In the genomic region with DNA sequence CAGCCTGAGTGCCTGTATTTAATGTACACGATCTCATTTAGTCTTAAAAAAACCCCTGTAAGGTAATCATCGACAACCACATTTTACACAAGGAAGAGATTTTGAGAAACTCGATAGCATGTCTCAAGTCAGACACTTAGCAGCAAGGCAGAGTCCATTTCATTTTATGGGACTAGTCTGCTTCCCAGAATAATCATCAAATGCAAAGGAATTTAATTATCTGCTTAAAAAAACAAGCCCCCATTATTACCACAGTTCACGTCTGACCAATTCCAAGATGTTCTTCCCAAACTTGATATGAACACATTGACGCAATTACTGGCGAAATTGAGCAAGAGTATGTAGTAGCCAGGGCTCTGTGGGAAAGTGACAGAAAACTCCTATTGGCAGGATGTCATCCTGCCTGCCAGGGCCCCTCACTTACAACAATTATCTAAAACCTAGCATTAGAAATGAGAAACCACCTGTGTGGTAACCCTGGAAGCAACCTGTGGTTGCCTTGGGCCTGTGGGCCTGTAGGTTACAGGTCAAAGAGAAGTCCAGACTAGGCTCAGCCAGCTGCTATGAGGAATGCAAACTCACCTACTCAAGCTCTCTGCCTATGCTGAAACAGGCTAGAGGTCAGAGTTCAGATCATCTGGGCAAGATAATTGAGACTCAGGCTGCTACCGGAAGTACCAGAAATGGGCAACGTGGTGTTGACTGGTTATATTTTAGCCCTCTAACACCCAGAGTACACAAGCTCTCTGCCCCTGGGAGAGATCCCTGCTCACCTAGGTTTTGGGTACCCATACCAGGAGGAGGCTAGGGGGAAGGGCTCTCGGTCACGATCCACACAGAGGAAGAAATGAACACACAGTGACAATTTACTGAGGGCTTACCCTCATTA, we compare ENCODE assay signal across 8 cellular contexts. TPM values are rescaled to one million over a fixed set of nuclear protein-coding genes. Genes with fewer than 3 reads are reported as not detected.
A peak's percentile ranks its signal among the peaks of the same experiment; 100 is the strongest.
DNase-seq lines count a peak whose midpoint lies in the region; ATAC-seq and TF ChIP-seq lines count a peak whose summit lies in the region.

No MANE protein-coding gene starts in this region.

- no peak for TF ChIP-seq CTCF in CD8-positive, alpha-beta T cell (IDR thresholded peaks at IDR 0.05)
- TF ChIP-seq CTCF in parathyroid adenoma (IDR thresholded peaks at IDR 0.05), result no peak

- intact Hi-C loops in CD8-positive, alpha-beta T cell (cut with DNase I, micrococcal nuclease), result loop anchor here (2.0 to 10.0 kb wide), 5 partner anchors 33 to 611 kb away; a partner anchor contains a TSS

- peak overlapping the region; percentile 96 for H3K4me3 ChIP-seq in CD8-positive, alpha-beta T cell (ENCODE audit: low read depth, low read length)
- H3K4me3 ChIP-seq in parathyroid adenoma (ENCODE audit: low read depth, low read length), result peak overlapping the region; percentile 93

- peaks cover 29% of the 10 kb centered on the region for H3K79me2 ChIP-seq in parathyroid adenoma

- H3K9me3 ChIP-seq in CD8-positive, alpha-beta T cell (ENCODE audit: low read length), result no peaks in the 10 kb centered on the region
- no peaks in the 10 kb centered on the region for H3K9me3 ChIP-seq in parathyroid adenoma (ENCODE audit: control insufficient read depth, low read length)

- in situ Hi-C loops in GM18951 (cut with MboI; ENCODE audit: low sequenced_read_pairs, unreplicated experiment) (no loop called here), KBM-7 (cut with MboI; ENCODE audit: low pct_unique_long_range_greater_than_20kb, low sequenced_read_pairs) (no loop called here)

- no peaks in the 10 kb centered on the region for H3K27me3 ChIP-seq in CD8-positive, alpha-beta T cell (ENCODE audit: insufficient read depth, low read length)
- H3K27me3 ChIP-seq in parathyroid adenoma (ENCODE audit: control insufficient read depth, insufficient read depth, low read length), result no peaks in the 10 kb centered on the region

- no peak for ATAC-seq in CD8-positive, alpha-beta T cell

- POLR2A ChIA-PET in CD8-positive, alpha-beta T cell (lab: Charles Lee), result interaction anchor here (2.3 kb wide), 1 partner anchor 20 kb away, joined by 12 read pairs; no protein-coding TSS in a partner anchor
- POLR2A ChIA-PET in activated CD4-positive, alpha-beta T cell treated with anti-CD3 and anti-CD28 coated beads, Interleukin-2, amount 10 ng/mL, durations not matched to agents 7 days and 5 days (lab: Charles Lee), result interaction anchor here (0.6 kb wide), 1 partner anchor 138 kb away, joined by 4 read pairs; no protein-coding TSS in a partner anchor

- no peaks in the 10 kb centered on the region for H3K27me3 Mint-ChIP-seq in CD8-positive, alpha-beta T cell (ENCODE audit: low read depth)
- no peaks in the 10 kb centered on the region for H3K27me3 Mint-ChIP-seq in activated CD4-positive, alpha-beta T cell treated with anti-CD3 and anti-CD28 coated beads, Interleukin-2, amount 10 ng/mL, durations not matched to agents 7 days and 5 days

- peak overlapping the region; percentile 93 for H3K4me3 Mint-ChIP-seq in CD8-positive, alpha-beta T cell
- peak overlapping the region; percentile 87 for H3K4me3 Mint-ChIP-seq in activated CD4-positive, alpha-beta T cell treated with anti-CD3 and anti-CD28 coated beads, Interleukin-2, amount 10 ng/mL, durations not matched to agents 7 days and 5 days

- no peaks in the 10 kb centered on the region for H3K9me3 Mint-ChIP-seq in CD8-positive, alpha-beta T cell
- H3K9me3 Mint-ChIP-seq in activated CD4-positive, alpha-beta T cell treated with anti-CD3 and anti-CD28 coated beads, Interleukin-2, amount 10 ng/mL, durations not matched to agents 7 days and 5 days, result no peaks in the 10 kb centered on the region

- TF ChIP-seq POLR2A in GM18951 (IDR thresholded peaks at IDR 0.05; ENCODE audit: extremely low read depth, insufficient read depth, insufficient read length), result peak; percentile 63

- peak overlapping the region; percentile 79 for H3K27ac ChIP-seq in CD8-positive, alpha-beta T cell (ENCODE audit: low read depth, low read length)
- peak overlapping the region; percentile 95 for H3K27ac ChIP-seq in parathyroid adenoma

- no peaks in the 10 kb centered on the region for H3K36me3 ChIP-seq in CD8-positive, alpha-beta T cell (ENCODE audit: insufficient read depth, low read length)
- no peaks in the 10 kb centered on the region for H3K36me3 ChIP-seq in parathyroid adenoma (ENCODE audit: control insufficient read depth, insufficient read depth, low read length)

- CTCF ChIA-PET in CD8-positive, alpha-beta T cell (lab: Charles Lee), result interaction anchor here (0.7 to 1.3 kb wide), 2 partner anchors 25 to 89 kb away, joined by 3 read pairs; a partner anchor contains a TSS
- CTCF ChIA-PET in activated CD4-positive, alpha-beta T cell treated with anti-CD3 and anti-CD28 coated beads, Interleukin-2, amount 10 ng/mL, durations not matched to agents 7 days and 5 days (lab: Charles Lee), result interaction anchor here (2.2 kb wide), 1 partner anchor 29 kb away, joined by 5 read pairs; no protein-coding TSS in a partner anchor

- H2AFZ ChIP-seq in parathyroid adenoma, result no peak overlapping the region

- peaks cover 16% of the 10 kb centered on the region for H3K36me3 Mint-ChIP-seq in CD8-positive, alpha-beta T cell
- peaks cover 15% of the 10 kb centered on the region for H3K36me3 Mint-ChIP-seq in activated CD4-positive, alpha-beta T cell treated with anti-CD3 and anti-CD28 coated beads, Interleukin-2, amount 10 ng/mL, durations not matched to agents 7 days and 5 days (ENCODE audit: low read depth)

- H3K4me2 ChIP-seq in parathyroid adenoma (ENCODE audit: low read length), result peak overlapping the region; percentile 78

- peak overlapping the region; percentile 93 for H3K27ac Mint-ChIP-seq in CD8-positive, alpha-beta T cell
- H3K27ac Mint-ChIP-seq in activated CD4-positive, alpha-beta T cell treated with anti-CD3 and anti-CD28 coated beads, Interleukin-2, amount 10 ng/mL, durations not matched to agents 7 days and 5 days, result peak overlapping the region; percentile 94

- peak in 3 of 7 experiments; percentile 27 to 52 (median 47) for DNase-seq in CD8-positive, alpha-beta T cell
- peak; percentile 37 for DNase-seq in KBM-7
- DNase-seq in activated CD4-positive, alpha-beta T cell treated with anti-CD3 and anti-CD28 coated beads, Interleukin-2, amount 10 ng/mL, durations not matched to agents 7 days and 5 days, result peak; percentile 62
- peak; percentile 81 for DNase-seq in fibroblast of the conjunctiva (ENCODE audit: low read depth)
- DNase-seq in NCI-H2107 (lab: John Stamatoyannopoulos, UW), result no peak
- no peak for DNase-seq in D341Med (ENCODE audit: low spot score)

- peaks cover 75% of the 10 kb centered on the region for H3K4me1 Mint-ChIP-seq in CD8-positive, alpha-beta T cell (ENCODE audit: low read depth)
- H3K4me1 Mint-ChIP-seq in activated CD4-positive, alpha-beta T cell treated with anti-CD3 and anti-CD28 coated beads, Interleukin-2, amount 10 ng/mL, durations not matched to agents 7 days and 5 days, result peaks cover 72% of the 10 kb centered on the region

- peaks cover 71% of the 10 kb centered on the region for H3K4me1 ChIP-seq in CD8-positive, alpha-beta T cell (ENCODE audit: insufficient read depth, low read length)
- peaks cover 23% of the 10 kb centered on the region for H3K4me1 ChIP-seq in parathyroid adenoma

- H3K9ac ChIP-seq in parathyroid adenoma, result peak overlapping the region; percentile 91

RNA-seq across cellular contexts. Expression of a gene that starts 1.6 kb away (rescaled TPM):
- 100 to 1,000 TPM; 139 to 140 TPM for total RNA-seq in CD8-positive, alpha-beta T cell
- total RNA-seq in activated CD4-positive, alpha-beta T cell treated with anti-CD3 and anti-CD28 coated beads, Interleukin-2, amount 10 ng/mL, durations not matched to agents 7 days and 5 days, result 10 to 100 TPM; 38.8 to 42.4 TPM

Comparison
In these comparisons a context has a peak if more than half of its experiments do, and no peak if none do; other contexts are left out.
1. DNase-seq: peak in KBM-7 (single experiment), activated CD4-positive, alpha-beta T cell treated with anti-CD3 and anti-CD28 coated beads, Interleukin-2, amount 10 ng/mL, durations not matched to agents 7 days and 5 days (single experiment) and fibroblast of the conjunctiva (single experiment); none in NCI-H2107 (single experiment) and D341Med (single experiment).